Comparison of ENCODE assay signal across 32 cellular contexts in genomic region chr12:57325395-57325794, GRCh38.
"Had no signal": no experiment of that assay in that cellular context is flagged by ENCODE, and none has a peak within 500 bp of the region (broad histone marks: within the 10 kb centered on the region; RNA-seq: fewer than 3 reads in every experiment).

No MANE protein-coding gene starts in this region.

- FAIRE-seq: islet of Langerhans, kidney, pancreas had no signal

- H3K27me3 ChIP-seq: left lung, pancreas, stomach, testis, thyroid gland, transverse colon, upper lobe of left lung, vagina had no signal

- ATAC-seq: left colon; left lung; natural killer cell; pancreas; right cardiac atrium; sciatic nerve; stimulated activated naive B cell treated with anti-CD40 and anti-IgM and Interleukin-4, amounts not matched to agents 10 μg/mL and 1 μg/mL and 100 μg/mL, for 72 hours; stimulated activated naive CD8-positive, alpha-beta T cell treated with anti-CD3 and anti-CD28 coated beads, Interleukin-15, Interleukin-2, amounts not matched to agents 100 U/mL and 50 U/mL, for 24 hours had no signal

- H3K4me3 Mint-ChIP-seq: immature natural killer cell; mesothelial cell of epicardium; naive B cell; natural killer cell; nephron progenitor cell; stimulated activated naive B cell treated with anti-CD40 and anti-IgM and Interleukin-4, amounts not matched to agents 10 μg/mL and 1 μg/mL and 100 μg/mL, for 72 hours had no signal

- H3K36me3 ChIP-seq: pancreas, prostate gland, thyroid gland, transverse colon, upper lobe of left lung, vagina had no signal

- H3K36me3 Mint-ChIP-seq: natural killer cell had no signal

- H3K27ac ChIP-seq: left lung, pancreas, skin epidermis, stomach, testis, thyroid gland, transverse colon, upper lobe of left lung, vagina had no signal

- H3K27me3 Mint-ChIP-seq: naive B cell; stimulated activated naive B cell treated with anti-CD40 and anti-IgM and Interleukin-4, amounts not matched to agents 10 μg/mL and 1 μg/mL and 100 μg/mL, for 72 hours had no signal

- H3K4me1 Mint-ChIP-seq: nephron progenitor cell had no signal

- DNase-seq: hypothalamus; immature natural killer cell; kidney; left colon; left lung; mesendoderm; naive B cell; natural killer cell; nephron progenitor cell; nucleus accumbens; pancreas; posterior cingulate gyrus; retina; right cardiac atrium; stimulated activated CD4-positive, alpha-beta T cell treated with anti-CD3 and anti-CD28 coated beads, Interleukin-12 subunit alpha, Interleukin-12 subunit beta, amount 100 ng/mL, for 4 hours; stimulated activated CD4-positive, alpha-beta T cell treated with anti-CD3 and anti-CD28 coated beads, Interleukin-15, amount 100 ng/mL, for 24 hours; stimulated activated CD4-positive, alpha-beta T cell treated with anti-CD3 and anti-CD28 coated beads, Interleukin-2, amount 100 ng/mL, for 24 hours; stimulated activated CD4-positive, alpha-beta T cell treated with anti-CD3 and anti-CD28 coated beads, Interleukin-4, amount 100 ng/mL, for 1 hour; stimulated activated naive B cell treated with anti-CD40 and anti-IgM and Interleukin-4, amounts not matched to agents 10 μg/mL and 1 μg/mL and 100 μg/mL, for 72 hours; stimulated activated naive CD8-positive, alpha-beta T cell treated with anti-CD3 and anti-CD28 coated beads, Interleukin-15, Interleukin-2, amounts not matched to agents 100 U/mL and 50 U/mL, for 24 hours; stomach; testis; thyroid gland; transverse colon; upper lobe of left lung had no signal

- H3K4me1 ChIP-seq: left lung, prostate gland, upper lobe of left lung, vagina had no signal

- H3K4me3 ChIP-seq: left lung, lung, pancreas, prostate gland, skin epidermis, stomach, testis, thyroid gland, transverse colon, upper lobe of left lung, vagina had no signal

- H3K9me3 Mint-ChIP-seq: immature natural killer cell; naive B cell; natural killer cell; nephron progenitor cell; stimulated activated naive B cell treated with anti-CD40 and anti-IgM and Interleukin-4, amounts not matched to agents 10 μg/mL and 1 μg/mL and 100 μg/mL, for 72 hours had no signal

- H3K9me3 ChIP-seq: left lung, pancreas, prostate gland, stomach, testis, thyroid gland, transverse colon, upper lobe of left lung, vagina had no signal

- H3K27ac Mint-ChIP-seq: mesothelial cell of epicardium; nephron progenitor cell; stimulated activated naive B cell treated with anti-CD40 and anti-IgM and Interleukin-4, amounts not matched to agents 10 μg/mL and 1 μg/mL and 100 μg/mL, for 72 hours had no signal
